In the genomic region with DNA sequence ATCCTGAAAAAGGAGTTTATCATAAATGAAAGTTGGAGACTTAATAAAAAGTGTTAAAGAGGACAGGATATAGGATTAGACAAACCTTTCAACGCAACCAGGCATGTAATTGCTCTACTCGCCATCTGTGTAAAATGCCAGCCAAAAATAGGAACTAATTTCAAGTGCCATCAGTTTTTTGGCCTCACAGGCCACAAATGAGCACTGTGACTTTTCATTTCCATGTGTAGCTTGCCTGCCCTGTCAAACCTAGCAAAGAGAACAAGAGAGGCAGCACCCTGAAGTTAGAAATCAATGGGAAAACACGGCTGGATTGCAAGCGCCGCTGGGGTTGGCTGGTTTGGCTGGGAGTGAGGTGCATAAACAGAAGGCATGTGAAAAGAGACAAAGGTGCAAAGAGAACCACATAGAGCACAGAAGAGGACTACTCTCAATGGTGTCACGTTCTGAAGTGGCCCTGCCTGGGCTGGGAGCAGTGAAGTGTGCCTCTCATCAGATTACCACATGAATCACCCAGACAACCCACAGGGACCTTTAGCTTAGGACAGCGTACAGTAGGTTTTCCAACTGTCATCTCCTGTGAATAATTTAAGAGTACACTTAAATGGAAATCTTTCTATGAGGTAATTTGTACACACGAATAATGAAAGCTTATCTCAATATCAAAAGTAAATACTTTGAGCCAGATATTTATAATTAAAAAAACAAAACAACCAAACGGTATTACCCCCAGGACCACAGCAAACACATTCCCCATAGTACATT, we compare ENCODE assay signal across 10 cellular contexts.
A peak's percentile ranks its signal among the peaks of the same experiment; 100 is the strongest.
DNase-seq lines count a peak whose midpoint lies in the region; ATAC-seq lines count a peak whose summit lies in the region.
"Had no signal": no experiment of that assay in that cellular context is flagged by ENCODE, and none has a peak within 500 bp of the region (broad histone marks: within the 10 kb centered on the region; RNA-seq: fewer than 3 reads in every experiment).

No MANE protein-coding gene starts in this region.

- DNase-seq in NCI-H446 (lab: John Stamatoyannopoulos, UW) (peak; percentile 53 to 78), glomerular visceral epithelial cell (ENCODE audit: extremely low spot score) (peak; percentile 52), NCI-H2227 treated with DMSO at 0.1 percent for 48 hours (lab: John Stamatoyannopoulos, UW) (no peak), T-helper 17 cell (no peak)
- DNase-seq in activated naive CD4-positive, alpha-beta T cell treated with Interleukin-2 at 50 U/mL for 16 hours, result no peak

- H3K9me3 ChIP-seq in BLaER1 treated with 17β-estradiol and CSF1 and Interleukin-3, amounts not matched to agents 10 nM and 100 nM (replicated peaks in 1 of 11), result peaks cover 0 to 5% (median 0%) of the 10 kb centered on the region in 11 experiments; a peak in 3 of 22 replicates
- H3K9me3 ChIP-seq in T-helper 17 cell (ENCODE audit: control insufficient read depth, low read length, poor library complexity, severe bottlenecking), result no peaks in the 10 kb centered on the region
- H3K9me3 ChIP-seq: suprapubic skin had no signal

- H3K27ac ChIP-seq in BLaER1 treated with 17β-estradiol and CSF1 and Interleukin-3, amounts not matched to agents 10 nM and 100 nM, result peak overlapping the region in 7 of 11 experiments; percentile 20 to 71 (median 53); a peak in 13 of 22 replicates
- H3K27ac ChIP-seq: skin epidermis, suprapubic skin had no signal

- peaks cover 8 to 15% (median 13%) of the 10 kb centered on the region in 11 experiments for H3K27me3 ChIP-seq in BLaER1 treated with 17β-estradiol and CSF1 and Interleukin-3, amounts not matched to agents 10 nM and 100 nM
- H3K27me3 ChIP-seq: suprapubic skin had no signal

- no peak overlapping the region for H3K4me3 Mint-ChIP-seq in T-helper 17 cell

- no peaks in the 10 kb centered on the region for H3K4me1 Mint-ChIP-seq in T-helper 17 cell

- peak overlapping the region; percentile 59 to 97 (median 77) for H3K4me2 ChIP-seq in BLaER1 treated with 17β-estradiol and CSF1 and Interleukin-3, amounts not matched to agents 10 nM and 100 nM

- peak overlapping the region in 4 of 11 experiments; percentile 20 to 66 (median 40); a peak in 7 of 22 replicates for H3K9ac ChIP-seq in BLaER1 treated with 17β-estradiol and CSF1 and Interleukin-3, amounts not matched to agents 10 nM and 100 nM

- H3K36me3 Mint-ChIP-seq in T-helper 17 cell (ENCODE audit: low read depth), result peaks cover 2% of the 10 kb centered on the region

- ATAC-seq in HG02759 (IDR thresholded peaks at IDR 0.05; ENCODE audit: unreplicated experiment) (peak; percentile 70), T-helper 17 cell (no peak), GM21381 (IDR thresholded peaks at IDR 0.05; ENCODE audit: unreplicated experiment) (no peak)

- H3K27me3 Mint-ChIP-seq in T-helper 17 cell, result peaks cover 6% of the 10 kb centered on the region

- no peaks in the 10 kb centered on the region for H3K36me3 ChIP-seq in BLaER1 treated with 17β-estradiol and CSF1 and Interleukin-3, amounts not matched to agents 10 nM and 100 nM
- H3K36me3 ChIP-seq: suprapubic skin had no signal

- H3K27ac Mint-ChIP-seq in T-helper 17 cell, result no peak overlapping the region

- peaks cover 0 to 10% (median 4%) of the 10 kb centered on the region in 11 experiments; a peak in 6 of 22 replicates for H4K20me1 ChIP-seq in BLaER1 treated with 17β-estradiol and CSF1 and Interleukin-3, amounts not matched to agents 10 nM and 100 nM

- H3K4me3 ChIP-seq in BLaER1 treated with 17β-estradiol and CSF1 and Interleukin-3, amounts not matched to agents 10 nM and 100 nM, result peak overlapping the region in 3 of 10 experiments; percentile 5 to 28 (median 13); a peak in 4 of 20 replicates
- H3K4me3 ChIP-seq: skin epidermis, suprapubic skin had no signal

- peaks cover 21 to 66% (median 40%) of the 10 kb centered on the region in 10 experiments for H3K4me1 ChIP-seq in BLaER1 treated with 17β-estradiol and CSF1 and Interleukin-3, amounts not matched to agents 10 nM and 100 nM

Comparison
In these comparisons a context has a peak if more than half of its experiments do, and no peak if none do; other contexts are left out.
1. DNase-seq: peak in NCI-H446 (2 of 2) and glomerular visceral epithelial cell (single experiment); none in NCI-H2227 treated with DMSO at 0.1 percent for 48 hours (single experiment), T-helper 17 cell (0 of 3) and activated naive CD4-positive, alpha-beta T cell treated with Interleukin-2 at 50 U/mL for 16 hours (single experiment).